11 cellular contexts compared by ENCODE assay signal in genomic region chr6:156795825-156796224, GRCh38. TPM values are rescaled to one million over a fixed set of nuclear protein-coding genes. Genes with fewer than 3 reads are reported as not detected.
A peak's percentile ranks its signal among the peaks of the same experiment; 100 is the strongest.
DNase-seq lines count a peak whose midpoint lies in the region; ATAC-seq and TF ChIP-seq lines count a peak whose summit lies in the region.
"Had no signal": no experiment of that assay in that cellular context is flagged by ENCODE, and none has a peak within 500 bp of the region (broad histone marks: within the 10 kb centered on the region; RNA-seq: fewer than 3 reads in every experiment).

No MANE protein-coding gene starts in this region.

- H3K4me3 Mint-ChIP-seq in activated T-cell treated with anti-CD3 and anti-CD28 coated beads, Interleukin-2, amount 50 U/mL, for 4 hours = peak overlapping the region; percentile 3
- H3K4me3 Mint-ChIP-seq in activated naive CD8-positive, alpha-beta T cell treated with anti-CD3 and anti-CD28 coated beads, Interleukin-2, amount 50 U/mL, for 24 hours = peak overlapping the region; percentile 22
- H3K4me3 Mint-ChIP-seq in stimulated activated naive CD8-positive, alpha-beta T cell treated with anti-CD3 and anti-CD28 coated beads, Interleukin-15, amount 100 ng/mL, for 72 hours = peak overlapping the region; percentile 16 to 49

- H3K4me1 ChIP-seq in right cardiac atrium (ENCODE audit: control insufficient read depth, insufficient read depth, low read length) = peaks cover 34% of the 10 kb centered on the region

- no peaks in the 10 kb centered on the region for H3K9me3 ChIP-seq in right cardiac atrium (ENCODE audit: control insufficient read depth, low read length)
- H3K9me3 ChIP-seq: vagina had no signal

- H3K4me1 Mint-ChIP-seq in activated T-cell treated with anti-CD3 and anti-CD28 coated beads, Interleukin-2, amount 50 U/mL, for 4 hours (ENCODE audit: low read depth) = peaks cover 78% of the 10 kb centered on the region
- H3K4me1 Mint-ChIP-seq in activated naive CD8-positive, alpha-beta T cell treated with anti-CD3 and anti-CD28 coated beads, Interleukin-2, amount 50 U/mL, for 24 hours = peaks cover 84% of the 10 kb centered on the region
- H3K4me1 Mint-ChIP-seq in stimulated activated naive CD8-positive, alpha-beta T cell treated with anti-CD3 and anti-CD28 coated beads, Interleukin-15, amount 100 ng/mL, for 72 hours = peaks cover 70% of the 10 kb centered on the region

- peaks cover 11% of the 10 kb centered on the region for H3K36me3 Mint-ChIP-seq in activated T-cell treated with anti-CD3 and anti-CD28 coated beads, Interleukin-2, amount 50 U/mL, for 4 hours (ENCODE audit: insufficient read depth)
- peaks cover 6% of the 10 kb centered on the region for H3K36me3 Mint-ChIP-seq in activated naive CD8-positive, alpha-beta T cell treated with anti-CD3 and anti-CD28 coated beads, Interleukin-2, amount 50 U/mL, for 24 hours (ENCODE audit: low read depth)

- H3K9me3 Mint-ChIP-seq in activated T-cell treated with anti-CD3 and anti-CD28 coated beads, Interleukin-2, amount 50 U/mL, for 4 hours = no peaks in the 10 kb centered on the region
- H3K9me3 Mint-ChIP-seq in activated naive CD8-positive, alpha-beta T cell treated with anti-CD3 and anti-CD28 coated beads, Interleukin-2, amount 50 U/mL, for 24 hours = no peaks in the 10 kb centered on the region
- H3K9me3 Mint-ChIP-seq in stimulated activated naive CD8-positive, alpha-beta T cell treated with anti-CD3 and anti-CD28 coated beads, Interleukin-15, amount 100 ng/mL, for 72 hours = no peaks in the 10 kb centered on the region

- DNase-seq in activated T-cell treated with anti-CD3 and anti-CD28 coated beads, Interleukin-2, amount 50 U/mL, for 4 hours = no peak
- no peak for DNase-seq in activated T-cell treated with anti-CD3 and anti-CD28 coated beads for 4 hours
- no peak for DNase-seq in activated naive CD8-positive, alpha-beta T cell treated with anti-CD3 and anti-CD28 coated beads, Interleukin-2, amount 50 U/mL, for 24 hours
- peak in 1 of 3 donors; percentile 65 for DNase-seq in right cardiac atrium
- no peak for DNase-seq in stimulated activated naive CD8-positive, alpha-beta T cell treated with anti-CD3 and anti-CD28 coated beads, Interleukin-15, amount 100 ng/mL, for 72 hours
- DNase-seq in GM13977 (ENCODE audit: low spot score) = no peak
- DNase-seq: AML-193, NCI-H1105 treated with DMSO at 0.1 percent for 48 hours had no signal

- no peak overlapping the region for H3K27ac ChIP-seq in right cardiac atrium (ENCODE audit: low read length)
- H3K27ac ChIP-seq: vagina had no signal

- no peak for TF ChIP-seq CTCF in GM13977 (IDR thresholded peaks at IDR 0.05; ENCODE audit: extremely low read depth, insufficient read depth, missing control alignments)

- H3K27ac Mint-ChIP-seq in activated naive CD8-positive, alpha-beta T cell treated with anti-CD3 and anti-CD28 coated beads, Interleukin-2, amount 50 U/mL, for 24 hours = no peak overlapping the region
- H3K27ac Mint-ChIP-seq in stimulated activated naive CD8-positive, alpha-beta T cell treated with anti-CD3 and anti-CD28 coated beads, Interleukin-15, amount 100 ng/mL, for 72 hours = peak overlapping the region in 1 of 2 donors; percentile 34

- in situ Hi-C loops in GM13977 (cut with MboI; ENCODE audit: low pct_unique_long_range_greater_than_20kb, low sequenced_read_pairs, unreplicated experiment) = no loop called here

- peak overlapping the region; percentile 44 for H3K4me3 ChIP-seq in right cardiac atrium (ENCODE audit: low read length)

- no peak for ATAC-seq in activated T-cell treated with anti-CD3 and anti-CD28 coated beads, Interleukin-2, amount 50 U/mL, for 4 hours
- no peak for ATAC-seq in activated naive CD8-positive, alpha-beta T cell treated with anti-CD3 and anti-CD28 coated beads, Interleukin-2, amount 50 U/mL, for 24 hours
- ATAC-seq in right cardiac atrium = peak; percentile 51
- no peak for ATAC-seq in stimulated activated naive CD8-positive, alpha-beta T cell treated with anti-CD3 and anti-CD28 coated beads, Interleukin-15, amount 100 ng/mL, for 72 hours
- ATAC-seq in HG02970 (IDR thresholded peaks at IDR 0.05; ENCODE audit: low FRiP score, unreplicated experiment) = no peak
- ATAC-seq in GM21367 (IDR thresholded peaks at IDR 0.05; ENCODE audit: unreplicated experiment) = no peak

- no peaks in the 10 kb centered on the region for H3K27me3 ChIP-seq in right cardiac atrium (ENCODE audit: control insufficient read depth, insufficient read depth)
- H3K27me3 ChIP-seq: vagina had no signal

- no peaks in the 10 kb centered on the region for H3K27me3 Mint-ChIP-seq in activated T-cell treated with anti-CD3 and anti-CD28 coated beads, Interleukin-2, amount 50 U/mL, for 4 hours (ENCODE audit: low read depth)
- H3K27me3 Mint-ChIP-seq in activated naive CD8-positive, alpha-beta T cell treated with anti-CD3 and anti-CD28 coated beads, Interleukin-2, amount 50 U/mL, for 24 hours = no peaks in the 10 kb centered on the region
- no peaks in the 10 kb centered on the region for H3K27me3 Mint-ChIP-seq in stimulated activated naive CD8-positive, alpha-beta T cell treated with anti-CD3 and anti-CD28 coated beads, Interleukin-15, amount 100 ng/mL, for 72 hours

- intact Hi-C loops in right cardiac atrium (cut with DNase I) = no loop called here

- 71% methylated on average over 9 of the region's 9 CpGs for WGBS in right cardiac atrium

RNA-seq across cellular contexts. Expression of gene ARID1B, which starts 18.6 kb away (rescaled TPM):
- total RNA-seq in activated T-cell treated with anti-CD3 and anti-CD28 coated beads, Interleukin-2, amount 50 U/mL, for 4 hours = 10 to 100 TPM; 45.6 to 46.6 (median 46.0) TPM
- total RNA-seq in right cardiac atrium = 10 to 100 TPM; 52.3 to 59.6 (median 54.2) TPM
- polyA plus RNA-seq in right cardiac atrium = 18.3 TPM

Comparison
In these comparisons a context has a peak if more than half of its experiments do, and no peak if none do; other contexts are left out.
1. ATAC-seq: peak in right cardiac atrium (2 of 2); none in activated T-cell treated with anti-CD3 and anti-CD28 coated beads, Interleukin-2, amount 50 U/mL, for 4 hours (0 of 2), activated naive CD8-positive, alpha-beta T cell treated with anti-CD3 and anti-CD28 coated beads, Interleukin-2, amount 50 U/mL, for 24 hours (single experiment), stimulated activated naive CD8-positive, alpha-beta T cell treated with anti-CD3 and anti-CD28 coated beads, Interleukin-15, amount 100 ng/mL, for 72 hours (single experiment), HG02970 (single experiment) and GM21367 (single experiment).
2. Peak in every context shown above with its lines, with median percentiles within 50 percentile points of each other: H3K4me3 Mint-ChIP-seq.